16 cellular contexts compared by ENCODE assay signal in the genomic region with DNA sequence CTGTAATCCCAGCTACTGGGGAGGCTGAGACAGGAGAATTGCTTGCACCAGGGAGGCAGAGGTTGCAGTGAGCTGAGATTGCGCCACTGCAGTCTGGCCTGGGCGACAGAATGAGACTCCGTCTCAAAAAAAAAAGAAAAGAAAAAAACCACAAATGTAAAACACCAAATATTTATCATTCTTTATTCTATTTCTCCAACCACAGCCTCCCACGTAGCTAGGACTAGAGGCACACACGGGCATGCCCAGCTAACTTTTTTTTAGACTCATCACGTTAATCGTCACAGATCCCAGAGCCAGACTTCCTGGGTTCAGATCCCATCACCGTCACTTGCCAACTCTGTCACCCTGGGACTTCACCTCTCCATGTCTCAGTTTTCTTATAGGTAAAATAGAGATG. TPM values are rescaled to one million over a fixed set of nuclear protein-coding genes. Genes with fewer than 3 reads are reported as not detected.
DNase-seq lines count a peak whose midpoint lies in the region; ATAC-seq and TF ChIP-seq lines count a peak whose summit lies in the region.
"Had no signal": no experiment of that assay in that cellular context is flagged by ENCODE, and none has a peak within 500 bp of the region (broad histone marks: within the 10 kb centered on the region; RNA-seq: fewer than 3 reads in every experiment).

No MANE protein-coding gene starts in this region.

- H2AFZ ChIP-seq in smooth muscle cell (ENCODE audit: low read depth) = no peak overlapping the region

- peak; percentile 4 for DNase-seq in HFFc6
- DNase-seq in astrocyte of the hippocampus (ENCODE audit: low read depth, low spot score) = peak; percentile 73
- peak; percentile 31 for DNase-seq in fibroblast of pulmonary artery (ENCODE audit: low read depth)
- DNase-seq in smooth muscle cell (lab: John Stamatoyannopoulos, UW; ENCODE audit: unreplicated experiment) = no peak
- no peak for DNase-seq in GDM1 (lab: John Stamatoyannopoulos, UW)
- DNase-seq in cerebellar cortex (ENCODE audit: low spot score) = no peak
- DNase-seq in Peyer's patch = no peak
- DNase-seq: C1 segment of cervical spinal cord, H9, NCI-H1105 treated with DMSO at 0.1 percent for 48 hours, NCI-H187 treated with DMSO at 0.1 percent for 48 hours, NCI-H446 treated with DMSO at 0.1 percent for 48 hours, NCI-H748 treated with DMSO at 0.1 percent for 48 hours, SHP77 had no signal

- H3K79me2 ChIP-seq in smooth muscle cell (ENCODE audit: low read depth) = no peaks in the 10 kb centered on the region

- no peaks in the 10 kb centered on the region for H3K27me3 ChIP-seq in smooth muscle cell (ENCODE audit: low read depth)
- no peaks in the 10 kb centered on the region for H3K27me3 ChIP-seq in Peyer's patch

- ATAC-seq in GM18909 (IDR thresholded peaks at IDR 0.05; ENCODE audit: poor library complexity, unreplicated experiment) = no peak
- ATAC-seq: GM12878 had no signal

- H4K20me1 ChIP-seq in smooth muscle cell (ENCODE audit: low read depth) = no peaks in the 10 kb centered on the region

- H3K9ac ChIP-seq in smooth muscle cell (ENCODE audit: low read depth) = no peak overlapping the region

- no peaks in the 10 kb centered on the region for H3K4me1 ChIP-seq in smooth muscle cell (ENCODE audit: low read depth)
- H3K4me1 ChIP-seq in Peyer's patch = no peaks in the 10 kb centered on the region

- peak overlapping the region; percentile 52 for H3K27ac ChIP-seq in smooth muscle cell (ENCODE audit: low read depth)
- no peak overlapping the region for H3K27ac ChIP-seq in Peyer's patch

- H3K4me3 ChIP-seq in fibroblast of pulmonary artery (replicated peaks; ENCODE audit: low read depth, low read length) = no peak overlapping the region
- H3K4me3 ChIP-seq in smooth muscle cell = no peak overlapping the region
- no peak overlapping the region for H3K4me3 ChIP-seq in Peyer's patch
- H3K4me3 ChIP-seq: GM12878 had no signal

- TF ChIP-seq CTCF in HFFc6 (IDR thresholded peaks at IDR 0.05) = no peak
- TF ChIP-seq CTCF in fibroblast of pulmonary artery (IDR thresholded peaks at IDR 0.05; ENCODE audit: low read length, missing control alignments) = no peak
- TF ChIP-seq CTCF in smooth muscle cell (IDR thresholded peaks at IDR 0.05; ENCODE audit: borderline replicate concordance, insufficient read depth, poor library complexity, severe bottlenecking) = no peak
- TF ChIP-seq CTCF in Peyer's patch (IDR thresholded peaks at IDR 0.05) = no peak

- H3K36me3 ChIP-seq in smooth muscle cell (ENCODE audit: low read depth) (peaks cover 8% of the 10 kb centered on the region), Peyer's patch (peaks cover 0 to 83% (median 0%) of the 10 kb centered on the region in 3 donors)

- no peak overlapping the region for H3K4me2 ChIP-seq in smooth muscle cell

- WGBS in smooth muscle cell (ENCODE audit: low lambda C conversion rate) = 29% methylated on average over 8 of the region's 8 CpGs

- H3K9me3 Mint-ChIP-seq in HFFc6 = no peaks in the 10 kb centered on the region
- H3K9me3 Mint-ChIP-seq: H9 had no signal

- no peak overlapping the region; the same call in 1 of the 2 replicates for H3K27ac Mint-ChIP-seq in HFFc6
- H3K27ac Mint-ChIP-seq: H9 had no signal

- H3K4me1 Mint-ChIP-seq in HFFc6 (ENCODE audit: low read depth) = peaks cover 24% of the 10 kb centered on the region
- H3K4me1 Mint-ChIP-seq: H9 had no signal

- no peaks in the 10 kb centered on the region for H3K9me3 ChIP-seq in smooth muscle cell (replicated peaks; ENCODE audit: low read depth)
- no peaks in the 10 kb centered on the region for H3K9me3 ChIP-seq in Peyer's patch

- H3F3A ChIP-seq in smooth muscle cell (ENCODE audit: low read depth) = peaks cover 3% of the 10 kb centered on the region

- H3K36me3 Mint-ChIP-seq in HFFc6 (ENCODE audit: low read depth) = peaks cover 25% of the 10 kb centered on the region

- no peak for TF ChIP-seq POLR2A in Peyer's patch (IDR thresholded peaks at IDR 0.05)

- H3K4me3 Mint-ChIP-seq in HFFc6 = no peak overlapping the region
- H3K4me3 Mint-ChIP-seq: H9 had no signal

- no peaks in the 10 kb centered on the region for H3K27me3 Mint-ChIP-seq in HFFc6 (ENCODE audit: insufficient read depth)

RNA-seq across cellular contexts. Expression of gene DNAJC16, which starts 13.6 kb away (rescaled TPM):
- 10 to 100 TPM; 21.5 to 26.5 (median 22.8) TPM for total RNA-seq in HFFc6 (2021; fragmentation: NEBNext Ultra II Directional; extraction: Animal tissue kit (Norgen Biotek cat#: 25700))
- total RNA-seq in smooth muscle cell (18.3 and 23.1 TPM in 2 replicates), Peyer's patch (10 to 100 TPM; 20.8 to 64.4 (median 31.8) TPM)
- polyA plus RNA-seq in smooth muscle cell = 4.0 and 5.6 TPM in 2 replicates

RNA-seq across cellular contexts. Expression of gene CASP9, which starts 16.2 kb away (rescaled TPM):
- 1 to 10 TPM; 7.2 to 8.9 (median 7.8) TPM for total RNA-seq in HFFc6 (2021; fragmentation: NEBNext Ultra II Directional; extraction: Animal tissue kit (Norgen Biotek cat#: 25700))
- total RNA-seq in smooth muscle cell (4.2 and 5.4 TPM in 2 replicates), Peyer's patch (10 to 100 TPM in 3 of 4 donors, 1 to 10 TPM in 1; 7.4 to 34.0 (median 26.2) TPM)
- polyA plus RNA-seq in smooth muscle cell = 4.8 and 7.2 TPM in 2 replicates

RNA-seq across cellular contexts. Expression of gene AGMAT, which starts 44.6 kb away (rescaled TPM):
- total RNA-seq in HFFc6 (2021; fragmentation: NEBNext Ultra II Directional; extraction: Animal tissue kit (Norgen Biotek cat#: 25700)) = under 1 TPM in 3 of 6 experiments, not detected in 3; 0.07 to 0.14 (median 0.09) TPM
- 0.04 and 0.36 TPM in 2 replicates for total RNA-seq in smooth muscle cell
- 0.11 and 0.56 TPM in 2 replicates for polyA plus RNA-seq in smooth muscle cell
- 10 to 100 TPM; 15.7 to 45.4 (median 39.6) TPM for total RNA-seq in Peyer's patch

Comparison
In these comparisons a context has a peak if more than half of its experiments do, and no peak if none do; other contexts are left out.
1. DNase-seq: peak in HFFc6 (single experiment), astrocyte of the hippocampus (single experiment) and fibroblast of pulmonary artery (single experiment); none in smooth muscle cell (single experiment), GDM1 (single experiment), cerebellar cortex (single experiment) and Peyer's patch (0 of 3).
2. RNA of gene AGMAT, which starts 44.6 kb away (total RNA-seq): 15.7 to 45.4 TPM in Peyer's patch; 0.07 to 0.14 TPM in HFFc6 and 0.04 to 0.36 TPM in smooth muscle cell; every median in the first group is over 10 times any median in the second.